18 cellular contexts compared by ENCODE assay signal in genomic region chr7:14483663-14484062, GRCh38.
"Had no signal": no experiment of that assay in that cellular context is flagged by ENCODE, and none has a peak within 500 bp of the region (broad histone marks: within the 10 kb centered on the region; RNA-seq: fewer than 3 reads in every experiment).

No MANE protein-coding gene starts in this region.

- H3K27ac Mint-ChIP-seq: activated CD4-positive, alpha-beta T cell treated with anti-CD3 and anti-CD28 coated beads, Interleukin-2, amount 10 ng/mL, durations not matched to agents 7 days and 5 days; activated CD8-positive, alpha-beta T cell treated with anti-CD3 and anti-CD28 coated beads, Interleukin-2, amount 10 ng/mL, durations not matched to agents 7 days and 5 days; activated T-cell treated with anti-CD3 and anti-CD28 coated beads, Interleukin-2, amount 50 U/mL, for 24 hours; activated T-helper 2 cell treated with anti-CD3 and anti-CD28 coated beads, Interferon-gamma antibody, Interleukin-2, Interleukin-4, amounts not matched to agents 10 μg/mL and 5 μg/mL and 100 μg/mL, durations not matched to agents 14 hours and 24 hours and 36 hours; brain; T-helper 1 cell treated with Interleukin-12 subunit alpha and Interleukin-12 subunit beta and Interleukin-4 antibody, amounts not matched to agents 30 μg/mL and 1 μg/mL, for 36 hours had no signal

- H3K4me3 Mint-ChIP-seq: activated CD4-positive, alpha-beta T cell treated with anti-CD3 and anti-CD28 coated beads, Interleukin-2, amount 10 ng/mL, durations not matched to agents 7 days and 5 days; activated CD8-positive, alpha-beta T cell treated with anti-CD3 and anti-CD28 coated beads, Interleukin-2, amount 10 ng/mL, durations not matched to agents 7 days and 5 days; activated T-cell treated with anti-CD3 and anti-CD28 coated beads, Interleukin-2, amount 50 U/mL, for 24 hours; brain; T-helper 1 cell treated with Interleukin-12 subunit alpha and Interleukin-12 subunit beta and Interleukin-4 antibody, amounts not matched to agents 30 μg/mL and 1 μg/mL, for 36 hours had no signal

- H3K9me3 Mint-ChIP-seq: activated T-cell treated with anti-CD3 and anti-CD28 coated beads, Interleukin-2, amount 50 U/mL, for 24 hours; T-helper 1 cell treated with Interleukin-12 subunit alpha and Interleukin-12 subunit beta and Interleukin-4 antibody, amounts not matched to agents 30 μg/mL and 1 μg/mL, for 36 hours had no signal

- H3K9me3 ChIP-seq: esophagus muscularis mucosa, tibial artery had no signal

- H3K27ac ChIP-seq: coronary artery, esophagus muscularis mucosa, tibial artery had no signal

- H3K4me1 ChIP-seq: tibial artery had no signal

- ATAC-seq: activated CD4-positive, CD25-positive, alpha-beta regulatory T cell treated with anti-CD3 and anti-CD28 coated beads, Interleukin-2, amount 50 U/mL, for 24 hours; activated CD8-positive, alpha-beta T cell treated with anti-CD3 and anti-CD28 coated beads, Interleukin-2, amount 10 ng/mL, durations not matched to agents 7 days and 5 days had no signal

- H3K27me3 Mint-ChIP-seq: activated CD4-positive, alpha-beta T cell treated with anti-CD3 and anti-CD28 coated beads, Interleukin-2, amount 10 ng/mL, durations not matched to agents 7 days and 5 days; activated T-cell treated with anti-CD3 and anti-CD28 coated beads, Interleukin-2, amount 50 U/mL, for 24 hours had no signal

- H3K36me3 Mint-ChIP-seq: brain had no signal

- H3K36me3 ChIP-seq: esophagus muscularis mucosa, tibial artery had no signal

- H3K27me3 ChIP-seq: esophagus muscularis mucosa, tibial artery had no signal

- H3K4me3 ChIP-seq: coronary artery, esophagus muscularis mucosa, tibial artery had no signal

- DNase-seq: activated CD4-positive, alpha-beta T cell treated with anti-CD3 and anti-CD28 coated beads, Interleukin-2, amount 10 ng/mL, durations not matched to agents 7 days and 5 days; activated CD8-positive, alpha-beta T cell treated with anti-CD3 and anti-CD28 coated beads, Interleukin-2, amount 10 ng/mL, durations not matched to agents 7 days and 5 days; activated naive CD4-positive, alpha-beta T cell treated with Interleukin-2 at 50 U/mL for 16 hours; activated T-cell treated with anti-CD3 and anti-CD28 coated beads, Interleukin-2, amount 50 U/mL, for 24 hours; central memory CD4-positive, alpha-beta T cell; hippocampal formation; occipital lobe; posterior cingulate gyrus; stimulated activated CD8-positive, alpha-beta memory T cell treated with anti-CD3 and anti-CD28 coated beads, Interleukin-4, amount 100 ng/mL, for 48 hours; stimulated activated naive CD4-positive, alpha-beta T cell treated with Interleukin-2 at 50 U/mL for 16 hours; substantia nigra; tibial artery had no signal

- H3K4me1 Mint-ChIP-seq: activated CD4-positive, alpha-beta T cell treated with anti-CD3 and anti-CD28 coated beads, Interleukin-2, amount 10 ng/mL, durations not matched to agents 7 days and 5 days had no signal
